ENCODE assay signal across 11 cellular contexts in genomic region chr6:131733376-131734016, GRCh38. TPM values are rescaled to one million over a fixed set of nuclear protein-coding genes. Genes with fewer than 3 reads are reported as not detected.
DNase-seq lines count a peak whose midpoint lies in the region; ATAC-seq and TF ChIP-seq lines count a peak whose summit lies in the region.
"Had no signal": no experiment of that assay in that cellular context is flagged by ENCODE, and none has a peak within 500 bp of the region (broad histone marks: within the 10 kb centered on the region; RNA-seq: fewer than 3 reads in every experiment).

No MANE protein-coding gene starts in this region.

- H3K36me3 Mint-ChIP-seq in activated T-helper 2 cell treated with anti-CD3 and anti-CD28 coated beads, Interferon-gamma antibody, Interleukin-2, Interleukin-4, amounts not matched to agents 10 μg/mL and 5 μg/mL and 100 μg/mL, durations not matched to agents 14 hours and 24 hours and 36 hours (ENCODE audit: low read depth): peaks cover 20% of the 10 kb centered on the region

- H3K27ac ChIP-seq in A673 (ENCODE audit: low read depth, low read length, poor library complexity, severe bottlenecking) (no peak overlapping the region), mammary epithelial cell (ENCODE audit: insufficient read depth, low read depth, low read length) (no peak overlapping the region), mesenchymal stem cell (ENCODE audit: low read length, poor library complexity, severe bottlenecking) (peak overlapping the region; percentile 16), RWPE1 (no peak overlapping the region)

- H4K8ac ChIP-seq in mesenchymal stem cell (ENCODE audit: low read length): no peak overlapping the region

- no peaks in the 10 kb centered on the region for H3K79me2 ChIP-seq in mammary epithelial cell (ENCODE audit: insufficient read depth, low read length)

- no peaks in the 10 kb centered on the region for H4K20me1 ChIP-seq in mammary epithelial cell (ENCODE audit: insufficient read depth, low read length)

- no peak for TF ChIP-seq CTCF in A673 (conservative IDR thresholded peaks at IDR 0.05; ENCODE audit: low read depth, low read length)
- TF ChIP-seq CTCF in mammary epithelial cell (conservative IDR thresholded peaks at IDR 0.05 in 1 of 2, IDR thresholded peaks at IDR 0.05 in 1 of 2; ENCODE audit: extremely low read depth in 1 of 2, insufficient read depth in 1 of 2, low read depth in 1 of 2, low read length in 2 of 2): no peak
- no peak for TF ChIP-seq CTCF in RWPE1 (conservative IDR thresholded peaks at IDR 0.05; ENCODE audit: low read depth)

- no peak overlapping the region for H3K18ac ChIP-seq in mesenchymal stem cell (ENCODE audit: low read depth in 1 of 2, low read length in 2 of 2)

- no peak overlapping the region for H2BK120ac ChIP-seq in mesenchymal stem cell (ENCODE audit: low read depth, low read length)

- H3K27me3 Mint-ChIP-seq in activated T-helper 2 cell treated with anti-CD3 and anti-CD28 coated beads, Interferon-gamma antibody, Interleukin-2, Interleukin-4, amounts not matched to agents 10 μg/mL and 5 μg/mL and 100 μg/mL, durations not matched to agents 14 hours and 24 hours and 36 hours (ENCODE audit: low read depth): no peaks in the 10 kb centered on the region

- in situ Hi-C loops in mammary epithelial cell (cut with MboI; ENCODE audit: low sequenced_read_pairs in 2 of 2): no loop called here

- no peaks in the 10 kb centered on the region for H3K9me3 ChIP-seq in A673 (ENCODE audit: low read depth, low read length, poor library complexity, severe bottlenecking)
- no peaks in the 10 kb centered on the region for H3K9me3 ChIP-seq in mammary epithelial cell (replicated peaks; ENCODE audit: insufficient read depth, low read length)
- H3K9me3 ChIP-seq in mesenchymal stem cell (ENCODE audit: control insufficient read depth, low read length): no peaks in the 10 kb centered on the region

- no peak overlapping the region for H2AK5ac ChIP-seq in mesenchymal stem cell (ENCODE audit: low read length, severe bottlenecking)

- H2BK15ac ChIP-seq in mesenchymal stem cell (ENCODE audit: low read depth, poor library complexity, severe bottlenecking): no peak overlapping the region

- DNase-seq in A673 (ENCODE audit: low spot score) (peak; percentile 52), Kasumi-1 (lab: John Stamatoyannopoulos, UW) (peak; percentile 77 to 87), mammary epithelial cell (peak; percentile 27), mesenchymal stem cell (no peak), RWPE1 (ENCODE audit: low spot score) (no peak), H4 (ENCODE audit: low spot score) (no peak)
- no peak for DNase-seq in activated T-helper 2 cell treated with anti-CD3 and anti-CD28 coated beads, Interferon-gamma antibody, Interleukin-2, Interleukin-4, amounts not matched to agents 10 μg/mL and 5 μg/mL and 100 μg/mL, durations not matched to agents 14 hours and 24 hours and 36 hours (ENCODE audit: low spot score)
- DNase-seq: effector memory CD4-positive, alpha-beta T cell; left cardiac atrium had no signal

- no peaks in the 10 kb centered on the region for H3K27me3 ChIP-seq in A673 (replicated peaks; ENCODE audit: insufficient read depth, low read depth, low read length, poor library complexity)
- H3K27me3 ChIP-seq in mammary epithelial cell (ENCODE audit: insufficient read depth, low read length): peaks cover 2% of the 10 kb centered on the region
- no peaks in the 10 kb centered on the region for H3K27me3 ChIP-seq in mesenchymal stem cell (ENCODE audit: control insufficient read depth in 1 of 2, insufficient read depth in 1 of 2, low read length in 2 of 2)

- H3K4me2 ChIP-seq in mammary epithelial cell (ENCODE audit: insufficient read depth, low read depth, low read length) (no peak overlapping the region), mesenchymal stem cell (ENCODE audit: low read length, poor library complexity, severe bottlenecking) (peak overlapping the region; percentile 52)

- H3K9me3 Mint-ChIP-seq in activated T-helper 2 cell treated with anti-CD3 and anti-CD28 coated beads, Interferon-gamma antibody, Interleukin-2, Interleukin-4, amounts not matched to agents 10 μg/mL and 5 μg/mL and 100 μg/mL, durations not matched to agents 14 hours and 24 hours and 36 hours: peaks cover 3% of the 10 kb centered on the region

- no peak overlapping the region for H3K9ac ChIP-seq in mammary epithelial cell (ENCODE audit: insufficient read depth, low read length)
- peak overlapping the region; percentile 66 for H3K9ac ChIP-seq in mesenchymal stem cell (ENCODE audit: low read length)

- CTCF ChIA-PET in A673 (lab: Charles Lee): no interaction called here
- CTCF ChIA-PET in mammary epithelial cell (lab: Charles Lee; ENCODE audit: low non-redundant PET): no interaction called here
- CTCF ChIA-PET in RWPE1 (lab: Yijun Ruan, JAX): interaction anchor here (0.5 kb wide), 1 partner anchor 50 kb away, joined by 6 read pairs; no protein-coding TSS in a partner anchor

- H3K4me3 Mint-ChIP-seq in activated T-helper 2 cell treated with anti-CD3 and anti-CD28 coated beads, Interferon-gamma antibody, Interleukin-2, Interleukin-4, amounts not matched to agents 10 μg/mL and 5 μg/mL and 100 μg/mL, durations not matched to agents 14 hours and 24 hours and 36 hours (ENCODE audit: low read depth): no peak overlapping the region

- POLR2A ChIA-PET in A673 (lab: Charles Lee; ENCODE audit: low non-redundant PET): interaction anchor here (0.5 to 0.6 kb wide), 2 partner anchors 11 to 71 kb away, joined by 3 to 7 read pairs; no protein-coding TSS in a partner anchor
- POLR2A ChIA-PET in RWPE1 (lab: Yijun Ruan, JAX; ENCODE audit: low non-redundant PET): no interaction called here

- H3K4ac ChIP-seq in mesenchymal stem cell (ENCODE audit: low read depth in 1 of 2, low read length in 2 of 2): no peak overlapping the region

- WGBS in mammary epithelial cell (ENCODE audit: low coverage, missing lambda C conversion rate): 28% methylated on average over 8 of the region's 9 CpGs
- 93% methylated on average over 8 of the region's 9 CpGs for WGBS in mesenchymal stem cell

- dilution Hi-C loops in mammary epithelial cell (cut with HindIII; ENCODE audit: low sequenced_read_pairs): no loop called here

- H3K23ac ChIP-seq in mesenchymal stem cell (ENCODE audit: low read length in 2 of 2): no peak overlapping the region

- ATAC-seq in HG02623 (IDR thresholded peaks at IDR 0.05; ENCODE audit: unreplicated experiment): no peak

- H3K4me3 ChIP-seq in A673 (ENCODE audit: low read depth, low read length, poor library complexity, severe bottlenecking) (no peak overlapping the region), mammary epithelial cell (replicated peaks in 1 of 3; ENCODE audit: insufficient read depth in 1 of 3, low read depth in 2 of 3, low read length in 3 of 3) (no peak overlapping the region), mesenchymal stem cell (ENCODE audit: insufficient read depth in 1 of 2, low read depth in 1 of 2, low read length in 2 of 2) (peak overlapping the region in 1 of 2 experiments; percentile 43)

- H3K36me3 ChIP-seq in A673 (ENCODE audit: insufficient read depth, low read length, poor library complexity, severe bottlenecking): no peaks in the 10 kb centered on the region
- H3K36me3 ChIP-seq in mammary epithelial cell (ENCODE audit: insufficient read depth, low read length): no peaks in the 10 kb centered on the region
- H3K36me3 ChIP-seq in mesenchymal stem cell (ENCODE audit: control insufficient read depth in 1 of 2, insufficient read depth in 2 of 2, low read depth in 1 of 2, low read length in 2 of 2): no peaks in the 10 kb centered on the region

- H4K91ac ChIP-seq in mesenchymal stem cell (ENCODE audit: low read length): no peak overlapping the region

- H3K4me1 ChIP-seq in A673 (ENCODE audit: insufficient read depth, low read length, poor library complexity, severe bottlenecking) (no peaks in the 10 kb centered on the region), mammary epithelial cell (ENCODE audit: insufficient read depth, low read length) (no peaks in the 10 kb centered on the region), mesenchymal stem cell (ENCODE audit: control insufficient read depth, insufficient read depth, low read depth, low read length) (peaks cover 2% of the 10 kb centered on the region)

- H3K79me1 ChIP-seq in mesenchymal stem cell (replicated peaks; ENCODE audit: low read length, poor library complexity, severe bottlenecking): no peaks in the 10 kb centered on the region

- no peak overlapping the region for H3K14ac ChIP-seq in mesenchymal stem cell (ENCODE audit: low read length in 2 of 2)

- no peak overlapping the region for H3K27ac Mint-ChIP-seq in activated T-helper 2 cell treated with anti-CD3 and anti-CD28 coated beads, Interferon-gamma antibody, Interleukin-2, Interleukin-4, amounts not matched to agents 10 μg/mL and 5 μg/mL and 100 μg/mL, durations not matched to agents 14 hours and 24 hours and 36 hours

- no peak overlapping the region for H2BK5ac ChIP-seq in mesenchymal stem cell (ENCODE audit: low read depth, low read length, poor library complexity, severe bottlenecking)

- intact Hi-C loops in A673 (cut with micrococcal nuclease; ENCODE audit: unreplicated experiment): no loop called here
- intact Hi-C loops in mammary epithelial cell (cut with micrococcal nuclease): no loop called here
- intact Hi-C loops in activated T-helper 2 cell treated with anti-CD3 and anti-CD28 coated beads, Interferon-gamma antibody, Interleukin-2, Interleukin-4, amounts not matched to agents 10 μg/mL and 5 μg/mL and 100 μg/mL, durations not matched to agents 14 hours and 24 hours and 36 hours (cut with micrococcal nuclease): no loop called here

- H2AFZ ChIP-seq in mammary epithelial cell (ENCODE audit: low read depth, low read length) (no peak overlapping the region), mesenchymal stem cell (ENCODE audit: low read depth, low read length) (no peak overlapping the region)

- BruUV-seq in A673 (replicated peaks; lab: Mats Ljungman, UMichigan) (no TSS peak), mammary epithelial cell (replicated peaks; lab: Mats Ljungman, UMichigan) (no TSS peak)

- peaks cover 11% of the 10 kb centered on the region for H3K4me1 Mint-ChIP-seq in activated T-helper 2 cell treated with anti-CD3 and anti-CD28 coated beads, Interferon-gamma antibody, Interleukin-2, Interleukin-4, amounts not matched to agents 10 μg/mL and 5 μg/mL and 100 μg/mL, durations not matched to agents 14 hours and 24 hours and 36 hours (ENCODE audit: low read depth)

- no peak overlapping the region for H2BK12ac ChIP-seq in mesenchymal stem cell (ENCODE audit: low read length in 2 of 2)

RNA-seq across cellular contexts. Expression of gene CTAGE9, which starts 22.7 kb away (rescaled TPM):
- total RNA-seq in A673 (2021) (not detected in 2 replicates), mammary epithelial cell (not detected)
- polyA plus RNA-seq in mammary epithelial cell: not detected
- not detected for polyA minus RNA-seq in mammary epithelial cell
- polyA plus RNA-seq in mesenchymal stem cell (2013, experiment 1 of 2): not detected
- polyA plus RNA-seq in mesenchymal stem cell (2013, experiment 2 of 2): not detected
- total RNA-seq in H4 (2014; rRNA removed; shearing (Covaris generic)): not detected in 2 replicates
- not detected in 2 replicates for total RNA-seq in activated T-helper 2 cell treated with anti-CD3 and anti-CD28 coated beads, Interferon-gamma antibody, Interleukin-2, Interleukin-4, amounts not matched to agents 10 μg/mL and 5 μg/mL and 100 μg/mL, durations not matched to agents 14 hours and 24 hours and 36 hours
- total RNA-seq: left cardiac atrium, renal cortical epithelial cell had no signal

RNA-seq across cellular contexts. Expression of gene OR2A4, which starts 32.3 kb away (rescaled TPM):
- not detected in 2 replicates for total RNA-seq in A673 (2021)
- total RNA-seq in mammary epithelial cell: not detected
- not detected for polyA plus RNA-seq in mammary epithelial cell
- not detected for polyA minus RNA-seq in mammary epithelial cell
- not detected for polyA plus RNA-seq in mesenchymal stem cell (2013, experiment 1 of 2)
- polyA plus RNA-seq in mesenchymal stem cell (2013, experiment 2 of 2): not detected
- not detected in 2 replicates for total RNA-seq in H4 (2014; rRNA removed; shearing (Covaris generic))
- not detected in 2 replicates for total RNA-seq in activated T-helper 2 cell treated with anti-CD3 and anti-CD28 coated beads, Interferon-gamma antibody, Interleukin-2, Interleukin-4, amounts not matched to agents 10 μg/mL and 5 μg/mL and 100 μg/mL, durations not matched to agents 14 hours and 24 hours and 36 hours
- total RNA-seq: left cardiac atrium, renal cortical epithelial cell had no signal

Comparison
In these comparisons a context has a peak if more than half of its experiments do, and no peak if none do; other contexts are left out.
1. DNase-seq: peak in A673 (single experiment), Kasumi-1 (2 of 2) and mammary epithelial cell (single experiment); none in mesenchymal stem cell (single experiment), RWPE1 (single experiment), H4 (single experiment) and activated T-helper 2 cell treated with anti-CD3 and anti-CD28 coated beads, Interferon-gamma antibody, Interleukin-2, Interleukin-4, amounts not matched to agents 10 μg/mL and 5 μg/mL and 100 μg/mL, durations not matched to agents 14 hours and 24 hours and 36 hours (single experiment).